In the genomic region with DNA sequence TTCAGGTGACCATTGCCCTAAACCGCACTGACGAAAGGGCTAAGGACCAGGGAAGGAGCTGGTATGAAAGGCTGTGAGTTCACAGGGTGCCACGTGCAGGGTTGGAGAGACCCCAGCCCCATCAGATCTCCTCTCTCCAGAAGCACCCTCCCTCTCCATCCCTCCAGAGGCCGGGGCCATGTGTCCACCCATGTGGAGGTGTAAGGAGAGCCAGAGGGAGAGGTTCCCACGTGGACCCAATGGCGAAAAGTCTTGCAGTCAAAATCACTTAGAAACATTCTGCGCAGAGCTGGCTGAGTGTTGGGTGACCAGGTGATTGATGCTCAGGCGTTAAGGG, we compare ENCODE assay signal across 9 cellular contexts.
DNase-seq lines count a peak whose midpoint lies in the region; TF ChIP-seq lines count a peak whose summit lies in the region.
"Had no signal": no experiment of that assay in that cellular context is flagged by ENCODE, and none has a peak within 500 bp of the region (broad histone marks: within the 10 kb centered on the region; RNA-seq: fewer than 3 reads in every experiment).

No MANE protein-coding gene starts in this region.

- H3K4me3 Mint-ChIP-seq in nephron, result peak overlapping the region; percentile 59 to 71 (median 67)
- H3K4me3 Mint-ChIP-seq in activated T-helper 2 cell treated with anti-CD3 and anti-CD28 coated beads, Interferon-gamma antibody, Interleukin-2, Interleukin-4, amounts not matched to agents 10 μg/mL and 5 μg/mL and 100 μg/mL, durations not matched to agents 14 hours and 24 hours and 36 hours (ENCODE audit: low read depth), result no peak overlapping the region

- H3K27me3 Mint-ChIP-seq in nephron (ENCODE audit: low read depth), result peaks cover 45% of the 10 kb centered on the region
- H3K27me3 Mint-ChIP-seq in activated T-helper 2 cell treated with anti-CD3 and anti-CD28 coated beads, Interferon-gamma antibody, Interleukin-2, Interleukin-4, amounts not matched to agents 10 μg/mL and 5 μg/mL and 100 μg/mL, durations not matched to agents 14 hours and 24 hours and 36 hours (ENCODE audit: low read depth), result peaks cover 59% of the 10 kb centered on the region

- H3K4me1 Mint-ChIP-seq in nephron, result peaks cover 29% of the 10 kb centered on the region
- H3K4me1 Mint-ChIP-seq in activated T-helper 2 cell treated with anti-CD3 and anti-CD28 coated beads, Interferon-gamma antibody, Interleukin-2, Interleukin-4, amounts not matched to agents 10 μg/mL and 5 μg/mL and 100 μg/mL, durations not matched to agents 14 hours and 24 hours and 36 hours (ENCODE audit: low read depth), result peaks cover 14% of the 10 kb centered on the region

- H3K36me3 Mint-ChIP-seq in nephron (ENCODE audit: low read depth), result peaks cover 12% of the 10 kb centered on the region
- no peaks in the 10 kb centered on the region for H3K36me3 Mint-ChIP-seq in activated T-helper 2 cell treated with anti-CD3 and anti-CD28 coated beads, Interferon-gamma antibody, Interleukin-2, Interleukin-4, amounts not matched to agents 10 μg/mL and 5 μg/mL and 100 μg/mL, durations not matched to agents 14 hours and 24 hours and 36 hours (ENCODE audit: low read depth)

- H3K9ac ChIP-seq in HUES48 (ENCODE audit: low read depth, low read length), result peak overlapping the region; percentile 32
- H3K9ac ChIP-seq in duodenal mucosa (ENCODE audit: low read depth in 1 of 2, low read length in 2 of 2), result no peak overlapping the region

- H3K4me1 ChIP-seq in HUES48 (ENCODE audit: control insufficient read depth, insufficient read depth, low read length) (peaks cover 40% of the 10 kb centered on the region), duodenal mucosa (ENCODE audit: control insufficient read depth in 1 of 2, insufficient read depth in 2 of 2, low read length in 2 of 2) (peaks cover 3 to 9% of the 10 kb centered on the region in 2 donors)

- intact Hi-C loops in activated T-helper 2 cell treated with anti-CD3 and anti-CD28 coated beads, Interferon-gamma antibody, Interleukin-2, Interleukin-4, amounts not matched to agents 10 μg/mL and 5 μg/mL and 100 μg/mL, durations not matched to agents 14 hours and 24 hours and 36 hours (cut with micrococcal nuclease), result loop anchor here (5.0 kb wide), 1 partner anchor 351 kb away; the partner anchor contains the start of gene IRS2

- POLR2A ChIA-PET in BJ (lab: Charles Lee), result no interaction called here

- H3K9me3 ChIP-seq in HUES48 (ENCODE audit: control insufficient read depth, insufficient read depth, low read length) (no peaks in the 10 kb centered on the region), duodenal mucosa (ENCODE audit: control insufficient read depth in 1 of 2, low read length in 2 of 2) (no peaks in the 10 kb centered on the region)

- no peak for TF ChIP-seq CTCF in BJ (IDR thresholded peaks at IDR 0.05; ENCODE audit: insufficient read depth, low read depth, low read length)
- TF ChIP-seq CTCF in nephron (IDR thresholded peaks at IDR 0.05; ENCODE audit: unreplicated experiment in 3 of 3), result no peak

- H3K9me3 Mint-ChIP-seq in nephron, result peaks cover 17% of the 10 kb centered on the region
- peaks cover 3% of the 10 kb centered on the region for H3K9me3 Mint-ChIP-seq in activated T-helper 2 cell treated with anti-CD3 and anti-CD28 coated beads, Interferon-gamma antibody, Interleukin-2, Interleukin-4, amounts not matched to agents 10 μg/mL and 5 μg/mL and 100 μg/mL, durations not matched to agents 14 hours and 24 hours and 36 hours

- DNase-seq in BJ (ENCODE audit: low read depth) (no peak), NCI-H345 (lab: John Stamatoyannopoulos, UW) (no peak), hepatic stellate cell (ENCODE audit: low spot score) (no peak)
- DNase-seq in activated T-helper 2 cell treated with anti-CD3 and anti-CD28 coated beads, Interferon-gamma antibody, Interleukin-2, Interleukin-4, amounts not matched to agents 10 μg/mL and 5 μg/mL and 100 μg/mL, durations not matched to agents 14 hours and 24 hours and 36 hours (ENCODE audit: low spot score), result no peak
- no peak for DNase-seq in stimulated activated CD4-positive, alpha-beta T cell treated with anti-CD3 and anti-CD28 coated beads, Interleukin-4, amount 100 ng/mL, for 24 hours
- DNase-seq: NCI-H1694 had no signal

- CTCF ChIA-PET in BJ (lab: Yijun Ruan, JAX), result interaction anchor here (1.5 kb wide), 1 partner anchor 15 kb away, joined by 3 read pairs; no protein-coding TSS in a partner anchor

- H3K27ac ChIP-seq in HUES48 (ENCODE audit: low read depth, low read length) (peak overlapping the region; percentile 82), duodenal mucosa (ENCODE audit: low read depth, low read length) (no peak overlapping the region)

- no peak overlapping the region for H3K27ac Mint-ChIP-seq in nephron
- H3K27ac Mint-ChIP-seq in activated T-helper 2 cell treated with anti-CD3 and anti-CD28 coated beads, Interferon-gamma antibody, Interleukin-2, Interleukin-4, amounts not matched to agents 10 μg/mL and 5 μg/mL and 100 μg/mL, durations not matched to agents 14 hours and 24 hours and 36 hours, result no peak overlapping the region

- H3K27me3 ChIP-seq in BJ (ENCODE audit: control insufficient read depth, insufficient read depth, low read length) (no peaks in the 10 kb centered on the region; the same call in 1 of the 2 replicates), HUES48 (ENCODE audit: control insufficient read depth, insufficient read depth, low read length) (peaks cover 24% of the 10 kb centered on the region), duodenal mucosa (ENCODE audit: control insufficient read depth in 1 of 2, insufficient read depth in 2 of 2, low read length in 2 of 2) (peaks cover 0 to 3% of the 10 kb centered on the region in 2 donors)

- H3K4me3 ChIP-seq in BJ (ENCODE audit: low read depth, low read length) (peak overlapping the region; percentile 51), HUES48 (ENCODE audit: low read depth, low read length) (peak overlapping the region; percentile 85), duodenal mucosa (ENCODE audit: low read depth in 1 of 2, low read length in 2 of 2) (peak overlapping the region; percentile 46 to 66)

- H3K36me3 ChIP-seq in BJ (ENCODE audit: control insufficient read depth, insufficient read depth, low read length) (no peaks in the 10 kb centered on the region; the same call in 1 of the 2 replicates), HUES48 (ENCODE audit: control insufficient read depth, insufficient read depth, low read length) (no peaks in the 10 kb centered on the region), duodenal mucosa (ENCODE audit: control insufficient read depth in 1 of 2, insufficient read depth in 2 of 2, low read length in 2 of 2) (no peaks in the 10 kb centered on the region)
